13 cellular contexts compared by ENCODE assay signal in genomic region chr3:31448882-31449243, GRCh38.
A peak's percentile ranks its signal among the peaks of the same experiment; 100 is the strongest.
DNase-seq lines count a peak whose midpoint lies in the region; ATAC-seq and TF ChIP-seq lines count a peak whose summit lies in the region.
"Had no signal": no experiment of that assay in that cellular context is flagged by ENCODE, and none has a peak within 500 bp of the region (broad histone marks: within the 10 kb centered on the region; RNA-seq: fewer than 3 reads in every experiment).

No MANE protein-coding gene starts in this region.

- no peak for DNase-seq in hepatic stellate cell (ENCODE audit: low spot score)
- DNase-seq in testis, result no peak
- no peak for DNase-seq in RPMI8226
- no peak for DNase-seq in activated CD4-positive, alpha-beta T cell treated with anti-CD3 and anti-CD28 coated beads for 48 hours
- DNase-seq: NCI-H1105; NCI-H774; stimulated activated CD4-positive, alpha-beta T cell treated with anti-CD3 and anti-CD28 coated beads, Interleukin-4, amount 100 ng/mL, for 4 hours had no signal

- H3K9me3 ChIP-seq in testis, result no peaks in the 10 kb centered on the region
- H3K9me3 ChIP-seq: colonic mucosa had no signal

- intact Hi-C loops in testis (cut with DNase I; ENCODE audit: low total_unique reads), result no loop called here

- H3K36me3 ChIP-seq in testis (ENCODE audit: low read depth, missing control alignments), result no peaks in the 10 kb centered on the region
- H3K36me3 ChIP-seq: colonic mucosa had no signal

- 92 to 100% methylated on average over 1 of the region's 1 CpG for WGBS in testis, 2 donors

- H3K27ac ChIP-seq in VCaP, result no peak overlapping the region
- H3K27ac ChIP-seq in testis, result no peak overlapping the region
- H3K27ac ChIP-seq: colonic mucosa had no signal

- no peak overlapping the region for H3K4me3 ChIP-seq in testis
- H3K4me3 ChIP-seq: colonic mucosa, GM23338 had no signal

- H3K27me3 ChIP-seq in testis, result no peaks in the 10 kb centered on the region
- H3K27me3 ChIP-seq: colonic mucosa had no signal

- peak; percentile 15; the same call in 1 of the 2 replicates for TF ChIP-seq CTCF in VCaP (conservative IDR thresholded peaks at IDR 0.05)
- TF ChIP-seq CTCF in testis (IDR thresholded peaks at IDR 0.05), result no peak

- ATAC-seq in GM18519 (IDR thresholded peaks at IDR 0.05; ENCODE audit: low FRiP score, unreplicated experiment) (peak; percentile 22), GM21367 (IDR thresholded peaks at IDR 0.05; ENCODE audit: unreplicated experiment) (peak; percentile 21), HG03039 (IDR thresholded peaks at IDR 0.05; ENCODE audit: unreplicated experiment) (peak; percentile 19)

- no peaks in the 10 kb centered on the region for H3K4me1 ChIP-seq in testis
- H3K4me1 ChIP-seq: colonic mucosa had no signal

- TF ChIP-seq POLR2A in testis (IDR thresholded peaks at IDR 0.05), result no peak
